In the genomic region with DNA sequence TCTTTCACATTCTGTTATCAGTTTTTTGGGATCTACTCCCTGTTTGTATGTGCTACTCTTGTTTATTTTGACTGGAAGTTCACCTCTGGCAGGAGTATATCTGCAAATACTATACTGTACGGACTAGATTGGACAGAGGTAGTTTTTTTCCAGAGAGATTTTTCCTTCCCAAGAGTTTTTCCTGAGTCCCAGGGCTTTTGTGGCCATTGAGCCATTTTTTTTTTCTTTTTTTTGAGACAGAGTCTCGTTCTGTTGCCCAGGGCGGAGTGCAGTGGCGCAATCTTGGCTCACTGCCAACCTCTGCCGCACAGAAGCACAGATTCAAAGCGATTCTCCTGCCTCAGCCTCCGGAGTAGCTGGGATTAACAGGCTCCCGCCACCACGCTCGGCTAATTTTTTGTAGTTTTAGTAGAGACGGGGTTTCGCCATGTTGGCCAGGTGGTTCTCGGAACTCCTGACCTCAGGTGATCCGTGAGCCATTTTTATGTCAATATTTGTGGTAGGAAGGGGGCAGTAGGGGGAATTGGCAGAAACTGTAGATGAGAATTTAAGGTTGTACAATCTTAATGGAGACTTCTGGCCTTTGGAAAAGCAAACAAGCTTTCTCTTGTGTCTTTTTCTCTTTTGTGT, we compare ENCODE assay signal across 1 cellular context.
TF ChIP-seq lines count a peak whose summit lies in the region.

No MANE protein-coding gene starts in this region.

TF ChIP-seq in HepG2, 621 proteins besides CTCF, POLR2A, EP300 and RAD21 (continued from another document and continues in another):
- TF ChIP-seq, protein P1, sequence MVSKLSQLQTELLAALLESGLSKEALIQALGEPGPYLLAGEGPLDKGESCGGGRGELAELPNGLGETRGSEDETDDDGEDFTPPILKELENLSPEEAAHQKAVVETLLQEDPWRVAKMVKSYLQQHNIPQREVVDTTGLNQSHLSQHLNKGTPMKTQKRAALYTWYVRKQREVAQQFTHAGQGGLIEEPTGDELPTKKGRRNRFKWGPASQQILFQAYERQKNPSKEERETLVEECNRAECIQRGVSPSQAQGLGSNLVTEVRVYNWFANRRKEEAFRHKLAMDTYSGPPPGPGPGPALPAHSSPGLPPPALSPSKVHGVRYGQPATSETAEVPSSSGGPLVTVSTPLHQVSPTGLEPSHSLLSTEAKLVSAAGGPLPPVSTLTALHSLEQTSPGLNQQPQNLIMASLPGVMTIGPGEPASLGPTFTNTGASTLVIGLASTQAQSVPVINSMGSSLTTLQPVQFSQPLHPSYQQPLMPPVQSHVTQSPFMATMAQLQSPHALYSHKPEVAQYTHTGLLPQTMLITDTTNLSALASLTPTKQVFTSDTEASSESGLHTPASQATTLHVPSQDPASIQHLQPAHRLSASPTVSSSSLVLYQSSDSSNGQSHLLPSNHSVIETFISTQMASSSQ (IDR thresholded peaks at IDR 0.05; ENCODE audit: low read depth): peak; percentile 60; the same call in 1 of the 2 replicates
- TF ChIP-seq, protein P1 (CRISPR knock-in tag; IDR thresholded peaks at IDR 0.05; ENCODE audit: borderline replicate concordance): peak; percentile 75; the same call in 1 of the 2 replicates
- TF ChIP-seq MIER3 (CRISPR knock-in tag; IDR thresholded peaks at IDR 0.05; ENCODE audit: borderline replicate concordance): 0 out of 2 replicates have a peak, but pooled peaks have one; percentile 39
- TF ChIP-seq, protein P2, sequence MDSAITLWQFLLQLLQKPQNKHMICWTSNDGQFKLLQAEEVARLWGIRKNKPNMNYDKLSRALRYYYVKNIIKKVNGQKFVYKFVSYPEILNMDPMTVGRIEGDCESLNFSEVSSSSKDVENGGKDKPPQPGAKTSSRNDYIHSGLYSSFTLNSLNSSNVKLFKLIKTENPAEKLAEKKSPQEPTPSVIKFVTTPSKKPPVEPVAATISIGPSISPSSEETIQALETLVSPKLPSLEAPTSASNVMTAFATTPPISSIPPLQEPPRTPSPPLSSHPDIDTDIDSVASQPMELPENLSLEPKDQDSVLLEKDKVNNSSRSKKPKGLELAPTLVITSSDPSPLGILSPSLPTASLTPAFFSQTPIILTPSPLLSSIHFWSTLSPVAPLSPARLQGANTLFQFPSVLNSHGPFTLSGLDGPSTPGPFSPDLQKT (CRISPR knock-in tag; IDR thresholded peaks at IDR 0.05; ENCODE audit: borderline replicate concordance): no peak
- no peak for TF ChIP-seq AGO2 (optimal IDR thresholded peaks at IDR 0.05; ENCODE audit: low read depth, low read length)
- no peak for TF ChIP-seq ZNF451 (CRISPR knock-in tag; IDR thresholded peaks at IDR 0.05)
- no peak; the same call in 1 of the 2 replicates for TF ChIP-seq ZNF275 (CRISPR knock-in tag; IDR thresholded peaks at IDR 0.05; ENCODE audit: borderline replicate concordance)
- TF ChIP-seq REXO4 (CRISPR knock-in tag; IDR thresholded peaks at IDR 0.05; ENCODE audit: borderline replicate concordance): no peak
- TF ChIP-seq, protein P3, sequence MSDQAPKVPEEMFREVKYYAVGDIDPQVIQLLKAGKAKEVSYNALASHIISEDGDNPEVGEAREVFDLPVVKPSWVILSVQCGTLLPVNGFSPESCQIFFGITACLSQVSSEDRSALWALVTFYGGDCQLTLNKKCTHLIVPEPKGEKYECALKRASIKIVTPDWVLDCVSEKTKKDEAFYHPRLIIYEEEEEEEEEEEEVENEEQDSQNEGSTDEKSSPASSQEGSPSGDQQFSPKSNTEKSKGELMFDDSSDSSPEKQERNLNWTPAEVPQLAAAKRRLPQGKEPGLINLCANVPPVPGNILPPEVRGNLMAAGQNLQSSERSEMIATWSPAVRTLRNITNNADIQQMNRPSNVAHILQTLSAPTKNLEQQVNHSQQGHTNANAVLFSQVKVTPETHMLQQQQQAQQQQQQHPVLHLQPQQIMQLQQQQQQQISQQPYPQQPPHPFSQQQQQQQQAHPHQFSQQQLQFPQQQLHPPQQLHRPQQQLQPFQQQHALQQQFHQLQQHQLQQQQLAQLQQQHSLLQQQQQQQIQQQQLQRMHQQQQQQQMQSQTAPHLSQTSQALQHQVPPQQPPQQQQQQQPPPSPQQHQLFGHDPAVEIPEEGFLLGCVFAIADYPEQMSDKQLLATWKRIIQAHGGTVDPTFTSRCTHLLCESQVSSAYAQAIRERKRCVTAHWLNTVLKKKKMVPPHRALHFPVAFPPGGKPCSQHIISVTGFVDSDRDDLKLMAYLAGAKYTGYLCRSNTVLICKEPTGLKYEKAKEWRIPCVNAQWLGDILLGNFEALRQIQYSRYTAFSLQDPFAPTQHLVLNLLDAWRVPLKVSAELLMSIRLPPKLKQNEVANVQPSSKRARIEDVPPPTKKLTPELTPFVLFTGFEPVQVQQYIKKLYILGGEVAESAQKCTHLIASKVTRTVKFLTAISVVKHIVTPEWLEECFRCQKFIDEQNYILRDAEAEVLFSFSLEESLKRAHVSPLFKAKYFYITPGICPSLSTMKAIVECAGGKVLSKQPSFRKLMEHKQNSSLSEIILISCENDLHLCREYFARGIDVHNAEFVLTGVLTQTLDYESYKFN (CRISPR knock-in tag; conservative IDR thresholded peaks at IDR 0.05): peak; percentile 93
- no peak for TF ChIP-seq ZZZ3 (CRISPR knock-in tag; IDR thresholded peaks at IDR 0.05; ENCODE audit: borderline replicate concordance)
- no peak for TF ChIP-seq POLR2AphosphoS5 (IDR thresholded peaks at IDR 0.05; ENCODE audit: low read depth, low read length)
- no peak for TF ChIP-seq ZNF20 (CRISPR knock-in tag; IDR thresholded peaks at IDR 0.05)
- no peak; the same call in 1 of the 2 replicates for TF ChIP-seq ZNF891 (CRISPR knock-in tag; IDR thresholded peaks at IDR 0.05)
- TF ChIP-seq, protein P4, sequence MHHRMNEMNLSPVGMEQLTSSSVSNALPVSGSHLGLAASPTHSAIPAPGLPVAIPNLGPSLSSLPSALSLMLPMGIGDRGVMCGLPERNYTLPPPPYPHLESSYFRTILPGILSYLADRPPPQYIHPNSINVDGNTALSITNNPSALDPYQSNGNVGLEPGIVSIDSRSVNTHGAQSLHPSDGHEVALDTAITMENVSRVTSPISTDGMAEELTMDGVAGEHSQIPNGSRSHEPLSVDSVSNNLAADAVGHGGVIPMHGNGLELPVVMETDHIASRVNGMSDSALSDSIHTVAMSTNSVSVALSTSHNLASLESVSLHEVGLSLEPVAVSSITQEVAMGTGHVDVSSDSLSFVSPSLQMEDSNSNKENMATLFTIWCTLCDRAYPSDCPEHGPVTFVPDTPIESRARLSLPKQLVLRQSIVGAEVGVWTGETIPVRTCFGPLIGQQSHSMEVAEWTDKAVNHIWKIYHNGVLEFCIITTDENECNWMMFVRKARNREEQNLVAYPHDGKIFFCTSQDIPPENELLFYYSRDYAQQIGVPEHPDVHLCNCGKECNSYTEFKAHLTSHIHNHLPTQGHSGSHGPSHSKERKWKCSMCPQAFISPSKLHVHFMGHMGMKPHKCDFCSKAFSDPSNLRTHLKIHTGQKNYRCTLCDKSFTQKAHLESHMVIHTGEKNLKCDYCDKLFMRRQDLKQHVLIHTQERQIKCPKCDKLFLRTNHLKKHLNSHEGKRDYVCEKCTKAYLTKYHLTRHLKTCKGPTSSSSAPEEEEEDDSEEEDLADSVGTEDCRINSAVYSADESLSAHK (CRISPR knock-in tag; IDR thresholded peaks at IDR 0.05; ENCODE audit: borderline replicate concordance): no peak
- no peak for TF ChIP-seq SNRNP70 (IDR thresholded peaks at IDR 0.05; ENCODE audit: low read depth, low read length)
- TF ChIP-seq ZNF780A (CRISPR knock-in tag; IDR thresholded peaks at IDR 0.05): no peak
- TF ChIP-seq FOXJ3 (CRISPR knock-in tag; IDR thresholded peaks at IDR 0.05; ENCODE audit: borderline replicate concordance): peak; percentile 51; the same call in 1 of the 2 replicates
- no peak for TF ChIP-seq HNRNPLL (IDR thresholded peaks at IDR 0.05; ENCODE audit: low read depth, low read length, poor library complexity, severe bottlenecking)
- TF ChIP-seq ZBTB7B (CRISPR knock-in tag; IDR thresholded peaks at IDR 0.05): peak; percentile 71
- no peak; the same call in 1 of the 2 replicates for TF ChIP-seq GTF2F1 (IDR thresholded peaks at IDR 0.05; ENCODE audit: low read length)
- no peak for TF ChIP-seq E2F2 (CRISPR knock-in tag; IDR thresholded peaks at IDR 0.05; ENCODE audit: borderline replicate concordance)
- peak; percentile 31; the same call in 1 of the 2 replicates for TF ChIP-seq ZSCAN25 (CRISPR knock-in tag; IDR thresholded peaks at IDR 0.05)
- TF ChIP-seq HIVEP1 (CRISPR knock-in tag; IDR thresholded peaks at IDR 0.05): no peak
- TF ChIP-seq PHF20 (CRISPR knock-in tag; IDR thresholded peaks at IDR 0.05): no peak
- TF ChIP-seq ZNF577 (CRISPR knock-in tag; IDR thresholded peaks at IDR 0.05; ENCODE audit: borderline replicate concordance, low read depth): no peak
- no peak; the same call in 1 of the 2 replicates for TF ChIP-seq ZNF3 (CRISPR knock-in tag; IDR thresholded peaks at IDR 0.05)
- TF ChIP-seq ZNF709 (CRISPR knock-in tag; IDR thresholded peaks at IDR 0.05): no peak
- TF ChIP-seq ZMYM3 (CRISPR knock-in tag; IDR thresholded peaks at IDR 0.05): peak; percentile 95
- TF ChIP-seq, protein P5, sequence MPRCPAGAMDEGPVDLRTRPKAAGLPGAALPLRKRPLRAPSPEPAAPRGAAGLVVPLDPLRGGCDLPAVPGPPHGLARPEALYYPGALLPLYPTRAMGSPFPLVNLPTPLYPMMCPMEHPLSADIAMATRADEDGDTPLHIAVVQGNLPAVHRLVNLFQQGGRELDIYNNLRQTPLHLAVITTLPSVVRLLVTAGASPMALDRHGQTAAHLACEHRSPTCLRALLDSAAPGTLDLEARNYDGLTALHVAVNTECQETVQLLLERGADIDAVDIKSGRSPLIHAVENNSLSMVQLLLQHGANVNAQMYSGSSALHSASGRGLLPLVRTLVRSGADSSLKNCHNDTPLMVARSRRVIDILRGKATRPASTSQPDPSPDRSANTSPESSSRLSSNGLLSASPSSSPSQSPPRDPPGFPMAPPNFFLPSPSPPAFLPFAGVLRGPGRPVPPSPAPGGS (CRISPR knock-in tag; IDR thresholded peaks at IDR 0.05): no peak
- no peak for TF ChIP-seq ZBTB7A (CRISPR knock-in tag; IDR thresholded peaks at IDR 0.05)
- no peak for TF ChIP-seq ZNF549 (CRISPR knock-in tag; IDR thresholded peaks at IDR 0.05)
- no peak for TF ChIP-seq E2F5 (CRISPR knock-in tag; conservative IDR thresholded peaks at IDR 0.05)
- peak; percentile 65 for TF ChIP-seq CREM (IDR thresholded peaks at IDR 0.05)
- TF ChIP-seq CREM (CRISPR knock-in tag; IDR thresholded peaks at IDR 0.05): no peak
- TF ChIP-seq ZNF768 (CRISPR knock-in tag; IDR thresholded peaks at IDR 0.05): no peak
- TF ChIP-seq ZNF766 (CRISPR knock-in tag; IDR thresholded peaks at IDR 0.05; ENCODE audit: borderline replicate concordance): peak; percentile 47; the same call in 1 of the 2 replicates
- no peak for TF ChIP-seq HMGA1 (CRISPR knock-in tag; conservative IDR thresholded peaks at IDR 0.05)
- TF ChIP-seq, protein P6, sequence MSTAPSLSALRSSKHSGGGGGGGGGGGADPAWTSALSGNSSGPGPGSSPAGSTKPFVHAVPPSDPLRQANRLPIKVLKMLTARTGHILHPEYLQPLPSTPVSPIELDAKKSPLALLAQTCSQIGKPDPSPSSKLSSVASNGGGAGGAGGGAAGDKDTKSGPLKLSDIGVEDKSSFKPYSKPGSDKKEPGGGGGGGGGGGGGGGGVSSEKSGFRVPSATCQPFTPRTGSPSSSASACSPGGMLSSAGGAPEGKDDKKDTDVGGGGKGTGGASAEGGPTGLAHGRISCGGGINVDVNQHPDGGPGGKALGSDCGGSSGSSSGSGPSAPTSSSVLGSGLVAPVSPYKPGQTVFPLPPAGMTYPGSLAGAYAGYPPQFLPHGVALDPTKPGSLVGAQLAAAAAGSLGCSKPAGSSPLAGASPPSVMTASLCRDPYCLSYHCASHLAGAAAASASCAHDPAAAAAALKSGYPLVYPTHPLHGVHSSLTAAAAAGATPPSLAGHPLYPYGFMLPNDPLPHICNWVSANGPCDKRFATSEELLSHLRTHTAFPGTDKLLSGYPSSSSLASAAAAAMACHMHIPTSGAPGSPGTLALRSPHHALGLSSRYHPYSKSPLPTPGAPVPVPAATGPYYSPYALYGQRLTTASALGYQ (CRISPR knock-in tag; IDR thresholded peaks at IDR 0.05): peak; percentile 90; the same call in 1 of the 2 replicates
- TF ChIP-seq ELF1 (CRISPR knock-in tag; IDR thresholded peaks at IDR 0.05): no peak; the same call in 1 of the 2 replicates
- peak; percentile 64; the same call in 1 of the 2 replicates for TF ChIP-seq KLF12 (CRISPR knock-in tag; IDR thresholded peaks at IDR 0.05; ENCODE audit: borderline replicate concordance)
- no peak for TF ChIP-seq ZNF326 (CRISPR knock-in tag; IDR thresholded peaks at IDR 0.05; ENCODE audit: borderline replicate concordance)
- no peak for TF ChIP-seq ZNF562 (CRISPR knock-in tag; IDR thresholded peaks at IDR 0.05; ENCODE audit: borderline replicate concordance)
- TF ChIP-seq MEIS1 (CRISPR knock-in tag; IDR thresholded peaks at IDR 0.05; ENCODE audit: borderline replicate concordance): peak; percentile 74; the same call in 1 of the 2 replicates
